ENCODE assay signal across 13 cellular contexts in genomic region chr7:2016761-2017482, GRCh38.
DNase-seq lines count a peak whose midpoint lies in the region; ATAC-seq, FAIRE-seq and TF ChIP-seq lines count a peak whose summit lies in the region.
"Had no signal": no experiment of that assay in that cellular context is flagged by ENCODE, and none has a peak within 500 bp of the region (broad histone marks: within the 10 kb centered on the region; RNA-seq: fewer than 3 reads in every experiment).

No MANE protein-coding gene starts in this region.

- peak overlapping the region in 5 of 9 donors; percentile 17 to 63 (median 33) for H3K27ac Mint-ChIP-seq in naive thymus-derived CD4-positive, alpha-beta T cell
- H3K27ac Mint-ChIP-seq: activated T-cell treated with anti-CD3 and anti-CD28 coated beads, Interleukin-2, amount 50 U/mL, for 24 hours; T-helper 1 cell treated with Interleukin-12 subunit alpha and Interleukin-12 subunit beta and Interleukin-4 antibody, amounts not matched to agents 30 μg/mL and 1 μg/mL, for 36 hours had no signal

- ATAC-seq in right lobe of liver (no peak), HepG2 (no peak), esophagus mucosa (no peak)
- no peak for ATAC-seq in naive thymus-derived CD4-positive, alpha-beta T cell
- ATAC-seq: pancreas had no signal

- in situ Hi-C loops in HepG2 (cut with HindIII; ENCODE audit: extremely low pct_ligation_motif_present, low pct_unique_long_range_greater_than_20kb): no loop called here

- DNase-seq in right lobe of liver (peak; percentile 7 to 30 (median 28)), HepG2 (ENCODE audit: low spot score) (no peak), NT2/D1 (ENCODE audit: low read depth, low spot score) (no peak), vagina (ENCODE audit: extremely low spot score in 2 of 2) (no peak), midbrain (lab: John Stamatoyannopoulos, UW) (no peak), GM19240 (ENCODE audit: insufficient read length, low spot score) (no peak)
- DNase-seq in naive thymus-derived CD4-positive, alpha-beta T cell: no peak
- DNase-seq: activated T-cell treated with anti-CD3 and anti-CD28 coated beads, Interleukin-2, amount 50 U/mL, for 24 hours; NCI-H446 treated with DMSO at 0.1 percent for 48 hours had no signal

- H2AFZ ChIP-seq in HepG2 (ENCODE audit: low read length): no peak overlapping the region

- H3K4me1 ChIP-seq in right lobe of liver (no peaks in the 10 kb centered on the region), HepG2 (ENCODE audit: insufficient read depth, low read length) (peaks cover 23% of the 10 kb centered on the region), NT2/D1 (ENCODE audit: insufficient read depth, insufficient read length) (peaks cover 10% of the 10 kb centered on the region), vagina (peaks cover 36% of the 10 kb centered on the region)
- H3K4me1 ChIP-seq in naive thymus-derived CD4-positive, alpha-beta T cell (ENCODE audit: control insufficient read depth in 2 of 2, insufficient read depth in 2 of 2, low read length in 2 of 2): peaks cover 0 to 16% of the 10 kb centered on the region in 2 donors
- H3K4me1 ChIP-seq: pancreas had no signal

- no peak for FAIRE-seq in HepG2 (lab: Jason Lieb, UNC)
- FAIRE-seq: pancreas had no signal

- BruUV-seq in HepG2 (replicated peaks; lab: Mats Ljungman, UMichigan): no TSS peak

- no peak overlapping the region for H3K4me3 Mint-ChIP-seq in naive thymus-derived CD4-positive, alpha-beta T cell
- H3K4me3 Mint-ChIP-seq: activated T-cell treated with anti-CD3 and anti-CD28 coated beads, Interleukin-2, amount 50 U/mL, for 24 hours; T-helper 1 cell treated with Interleukin-12 subunit alpha and Interleukin-12 subunit beta and Interleukin-4 antibody, amounts not matched to agents 30 μg/mL and 1 μg/mL, for 36 hours had no signal

- peaks cover 13 to 36% (median 28%) of the 10 kb centered on the region in 7 donors for H3K4me1 Mint-ChIP-seq in naive thymus-derived CD4-positive, alpha-beta T cell

- no peaks in the 10 kb centered on the region for H3K36me3 ChIP-seq in right lobe of liver
- peaks cover 5 to 13% of the 10 kb centered on the region in 2 experiments; a peak in 3 of 5 replicates for H3K36me3 ChIP-seq in HepG2 (replicated peaks in 1 of 2; ENCODE audit: control insufficient read depth in 1 of 2, insufficient read depth in 2 of 2, low read length in 2 of 2)
- peaks cover 27% of the 10 kb centered on the region for H3K36me3 ChIP-seq in NT2/D1 (ENCODE audit: insufficient read depth, insufficient read length, low read length)
- H3K36me3 ChIP-seq in naive thymus-derived CD4-positive, alpha-beta T cell (ENCODE audit: control insufficient read depth in 2 of 3, insufficient read depth in 3 of 3, low read length in 3 of 3): peaks cover 0 to 13% (median 0%) of the 10 kb centered on the region in 3 experiments
- no peaks in the 10 kb centered on the region for H3K36me3 ChIP-seq in vagina
- H3K36me3 ChIP-seq: pancreas, Peyer's patch had no signal

- H3K79me2 ChIP-seq in HepG2 (ENCODE audit: insufficient read depth, low read length): no peaks in the 10 kb centered on the region

- no peaks in the 10 kb centered on the region for H3K27me3 Mint-ChIP-seq in naive thymus-derived CD4-positive, alpha-beta T cell
- H3K27me3 Mint-ChIP-seq: activated T-cell treated with anti-CD3 and anti-CD28 coated beads, Interleukin-2, amount 50 U/mL, for 24 hours had no signal

- no peaks in the 10 kb centered on the region for H3K9me3 Mint-ChIP-seq in naive thymus-derived CD4-positive, alpha-beta T cell
- H3K9me3 Mint-ChIP-seq: activated T-cell treated with anti-CD3 and anti-CD28 coated beads, Interleukin-2, amount 50 U/mL, for 24 hours; T-helper 1 cell treated with Interleukin-12 subunit alpha and Interleukin-12 subunit beta and Interleukin-4 antibody, amounts not matched to agents 30 μg/mL and 1 μg/mL, for 36 hours had no signal

- peaks cover 0 to 8% (median 0%) of the 10 kb centered on the region in 5 donors for H3K36me3 Mint-ChIP-seq in naive thymus-derived CD4-positive, alpha-beta T cell

- POLR2A ChIA-PET in HepG2 (lab: Yijun Ruan, JAX): no interaction called here
- POLR2A ChIA-PET in naive thymus-derived CD4-positive, alpha-beta T cell (lab: Charles Lee): no interaction called here

- TF ChIP-seq CTCF in right lobe of liver (IDR thresholded peaks at IDR 0.05) (no peak), HepG2 (CRISPR knock-in tag; IDR thresholded peaks at IDR 0.05) (no peak), vagina (IDR thresholded peaks at IDR 0.05) (no peak)

- H3K4me2 ChIP-seq in HepG2 (ENCODE audit: low read depth, low read length): no peak overlapping the region

- H3K9ac ChIP-seq in HepG2 (ENCODE audit: insufficient read depth, low read depth, low read length): no peak overlapping the region
- peak overlapping the region; percentile 26 for H3K9ac ChIP-seq in NT2/D1 (ENCODE audit: insufficient read length, low read depth)

- no peak for TF ChIP-seq EP300 in HepG2 (IDR thresholded peaks at IDR 0.05; ENCODE audit: low read depth in 2 of 2, low read length in 2 of 2)
- no peak for TF ChIP-seq EP300 in HepG2 (CRISPR knock-in tag; IDR thresholded peaks at IDR 0.05; ENCODE audit: borderline replicate concordance)

- TF ChIP-seq RAD21 in HepG2 (CRISPR knock-in tag; IDR thresholded peaks at IDR 0.05): no peak

- no peaks in the 10 kb centered on the region for H4K20me1 ChIP-seq in HepG2 (ENCODE audit: insufficient read depth, low read length)

- H3K9me3 ChIP-seq in right lobe of liver (no peaks in the 10 kb centered on the region), HepG2 (ENCODE audit: low read length) (no peaks in the 10 kb centered on the region), NT2/D1 (ENCODE audit: insufficient read depth, low read length) (no peaks in the 10 kb centered on the region), vagina (no peaks in the 10 kb centered on the region)
- H3K9me3 ChIP-seq in naive thymus-derived CD4-positive, alpha-beta T cell (ENCODE audit: control insufficient read depth in 2 of 3, low read length in 3 of 3): no peaks in the 10 kb centered on the region
- H3K9me3 ChIP-seq: pancreas, Peyer's patch had no signal

- H3K27me3 ChIP-seq in right lobe of liver (no peaks in the 10 kb centered on the region), HepG2 (ENCODE audit: control insufficient read depth in 1 of 2, insufficient read depth in 2 of 2, low read length in 2 of 2) (no peaks in the 10 kb centered on the region), NT2/D1 (ENCODE audit: insufficient read depth, insufficient read length) (no peaks in the 10 kb centered on the region), vagina (no peaks in the 10 kb centered on the region)
- no peaks in the 10 kb centered on the region for H3K27me3 ChIP-seq in naive thymus-derived CD4-positive, alpha-beta T cell (ENCODE audit: control insufficient read depth in 2 of 2, insufficient read depth in 2 of 2, low read length in 2 of 2)
- H3K27me3 ChIP-seq: pancreas, Peyer's patch had no signal

- CTCF ChIA-PET in HepG2 (lab: Yijun Ruan, JAX; ENCODE audit: low intra/inter-chr PET ratio, low total read pairs): no interaction called here
- CTCF ChIA-PET in naive thymus-derived CD4-positive, alpha-beta T cell (lab: Charles Lee): no interaction called here

- TF ChIP-seq POLR2A in right lobe of liver (IDR thresholded peaks at IDR 0.05) (no peak), HepG2 (IDR thresholded peaks at IDR 0.05; ENCODE audit: insufficient read depth in 1 of 2, low read depth in 2 of 2, low read length in 2 of 2) (no peak), vagina (IDR thresholded peaks at IDR 0.05) (no peak)

- WGBS in right lobe of liver (ENCODE audit: insufficient coverage, low coverage, low lambda C conversion rate, missing lambda C conversion rate): 87% methylated on average over 26 of the region's 29 CpGs
- WGBS in HepG2 (ENCODE audit: low lambda C conversion rate): 95% methylated on average over 29 of the region's 29 CpGs

- no peak overlapping the region for H3K4me3 ChIP-seq in right lobe of liver
- no peak overlapping the region for H3K4me3 ChIP-seq in HepG2 (replicated peaks in 1 of 3; ENCODE audit: insufficient read depth in 1 of 3, low read depth in 2 of 3, low read length in 3 of 3)
- H3K4me3 ChIP-seq in NT2/D1 (ENCODE audit: insufficient read length, low read depth): no peak overlapping the region
- H3K4me3 ChIP-seq in naive thymus-derived CD4-positive, alpha-beta T cell (ENCODE audit: low read length): no peak overlapping the region
- no peak overlapping the region for H3K4me3 ChIP-seq in vagina
- H3K4me3 ChIP-seq: pancreas, Peyer's patch had no signal

- H3K27ac ChIP-seq in right lobe of liver (no peak overlapping the region), HepG2 (ENCODE audit: extremely low read length, insufficient read depth, low read length) (no peak overlapping the region), vagina (peak overlapping the region; percentile 94)
- H3K27ac ChIP-seq in naive thymus-derived CD4-positive, alpha-beta T cell (ENCODE audit: low read depth, low read length): no peak overlapping the region
- H3K27ac ChIP-seq: pancreas, Peyer's patch had no signal

- intact Hi-C loops in right lobe of liver (cut with DNase I): no loop called here
- intact Hi-C loops in HepG2 (cut with micrococcal nuclease; ENCODE audit: unreplicated experiment): no loop called here
- intact Hi-C loops in naive thymus-derived CD4-positive, alpha-beta T cell (cut with micrococcal nuclease): no loop called here
- intact Hi-C loops in vagina (cut with DNase I): no loop called here

Comparison
In these comparisons a context has a peak if more than half of its experiments do, and no peak if none do; other contexts are left out.
1. DNase-seq: peak in right lobe of liver (3 of 3); none in HepG2 (single experiment), NT2/D1 (single experiment), naive thymus-derived CD4-positive, alpha-beta T cell (0 of 9), vagina (0 of 2), midbrain (single experiment) and GM19240 (single experiment).